In the genomic region with DNA sequence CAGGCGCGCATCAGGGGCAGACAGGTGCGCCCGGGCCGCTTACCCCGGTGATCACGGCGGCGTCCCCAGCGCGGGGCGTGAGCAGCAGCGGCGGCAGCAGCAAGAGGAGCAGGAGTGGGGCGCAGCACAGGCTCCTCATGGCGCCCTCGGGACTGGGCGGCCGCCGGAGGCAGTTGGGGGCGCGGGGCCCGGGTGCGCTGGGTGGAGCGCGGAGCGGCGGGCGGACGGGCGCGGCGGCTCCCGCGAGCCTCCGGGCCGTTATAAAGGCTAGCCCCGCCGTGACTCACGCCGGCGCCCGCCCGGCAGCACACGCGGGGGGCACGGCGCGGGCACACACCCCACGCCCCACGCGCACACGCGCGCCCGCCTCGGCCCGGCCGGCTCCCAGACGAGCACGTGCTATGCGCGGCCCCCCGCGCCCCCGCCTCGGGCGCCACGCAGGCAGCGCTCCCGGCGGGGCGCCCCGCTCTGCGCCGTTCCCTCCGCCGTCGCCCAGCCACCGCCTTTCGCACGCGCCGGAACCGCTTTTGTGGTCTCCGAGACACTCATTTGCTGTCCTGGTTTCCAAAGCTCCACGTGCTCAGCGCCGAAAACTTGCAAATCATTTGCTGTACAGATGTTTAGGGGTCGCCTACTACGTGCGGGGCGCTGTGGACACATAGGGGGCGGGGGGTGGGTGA, we compare ENCODE assay signal across 8 cellular contexts. TPM values are rescaled to one million over a fixed set of nuclear protein-coding genes. Genes with fewer than 3 reads are reported as not detected.
DNase-seq lines count a peak whose midpoint lies in the region; ATAC-seq and TF ChIP-seq lines count a peak whose summit lies in the region.

A gene with protein sequence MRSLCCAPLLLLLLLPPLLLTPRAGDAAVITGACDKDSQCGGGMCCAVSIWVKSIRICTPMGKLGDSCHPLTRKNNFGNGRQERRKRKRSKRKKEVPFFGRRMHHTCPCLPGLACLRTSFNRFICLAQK (minus strand): TSS at position 235 of the 680 bp plus-strand sequence. CDS start 96 bp downstream, at position 139.

- ATAC-seq in activated naive CD4-positive, alpha-beta T cell treated with anti-CD3 and anti-CD28 coated beads, Interleukin-2, amount 50 U/mL, for 72 hours: peak; percentile 53 to 79
- ATAC-seq in lower lobe of right lung: peak; percentile 53 to 64
- peak; percentile 68 for ATAC-seq in stimulated activated naive CD8-positive, alpha-beta T cell treated with anti-CD3 and anti-CD28 coated beads, Interleukin-15, Interleukin-2, amounts not matched to agents 100 U/mL and 50 U/mL, for 24 hours
- no peak for ATAC-seq in HG03354 (IDR thresholded peaks at IDR 0.05; ENCODE audit: poor library complexity, severe bottlenecking, unreplicated experiment)

- intact Hi-C loops in lower lobe of right lung (cut with DNase I): no loop called here

- H3K9me3 ChIP-seq in lower lobe of right lung: no peaks in the 10 kb centered on the region

- H3K4me3 ChIP-seq in lower lobe of right lung: peak within 1 kb of the TSS; percentile 39

- peak; percentile 63 for DNase-seq in CD1c-positive myeloid dendritic cell (ENCODE audit: extremely low spot score)
- peak; percentile 4 for DNase-seq in NCI-H1417 treated with DMSO at 0.1 percent for 48 hours (lab: John Stamatoyannopoulos, UW)
- DNase-seq in activated naive CD4-positive, alpha-beta T cell treated with anti-CD3 and anti-CD28 coated beads, Interleukin-2, amount 50 U/mL, for 72 hours (ENCODE audit: low spot score in 2 of 2): peak in 1 of 2 donors; percentile 33
- DNase-seq in lower lobe of right lung: peak; percentile 54
- DNase-seq in stimulated activated naive CD8-positive, alpha-beta T cell treated with anti-CD3 and anti-CD28 coated beads, Interleukin-15, Interleukin-2, amounts not matched to agents 100 U/mL and 50 U/mL, for 24 hours: peak; percentile 39
- no peak for DNase-seq in NCI-H446 treated with DMSO at 0.1 percent for 48 hours (lab: John Stamatoyannopoulos, UW)
- DNase-seq in NCI-H187 (lab: John Stamatoyannopoulos, UW): no peak

- no peak for TF ChIP-seq CTCF in lower lobe of right lung (IDR thresholded peaks at IDR 0.05)

- H3K27ac ChIP-seq in lower lobe of right lung: peak within 1 kb of the TSS; percentile 15

- peaks cover 5 to 7% of the 10 kb centered on the region in 2 donors for H3K36me3 Mint-ChIP-seq in activated naive CD4-positive, alpha-beta T cell treated with anti-CD3 and anti-CD28 coated beads, Interleukin-2, amount 50 U/mL, for 72 hours

- H3K9me3 Mint-ChIP-seq in activated naive CD4-positive, alpha-beta T cell treated with anti-CD3 and anti-CD28 coated beads, Interleukin-2, amount 50 U/mL, for 72 hours: no peaks in the 10 kb centered on the region

- H3K27ac Mint-ChIP-seq in activated naive CD4-positive, alpha-beta T cell treated with anti-CD3 and anti-CD28 coated beads, Interleukin-2, amount 50 U/mL, for 72 hours: no peak within 1 kb of the TSS

- peaks cover 16% of the 10 kb centered on the region for H3K4me1 ChIP-seq in lower lobe of right lung

- H3K36me3 ChIP-seq in lower lobe of right lung: no peaks in the 10 kb centered on the region

- peaks cover 66% of the 10 kb centered on the region for H3K27me3 ChIP-seq in lower lobe of right lung (ENCODE audit: low read depth)

RNA-seq across cellular contexts. Expression of the gene that starts here (rescaled TPM):
- total RNA-seq in activated naive CD4-positive, alpha-beta T cell treated with anti-CD3 and anti-CD28 coated beads, Interleukin-2, amount 50 U/mL, for 72 hours: not detected
- 7.4 TPM for total RNA-seq in lower lobe of right lung

Comparison
In these comparisons a context has a peak if more than half of its experiments do, and no peak if none do; other contexts are left out.
1. Peak in ATAC-seq in activated naive CD4-positive, alpha-beta T cell treated with anti-CD3 and anti-CD28 coated beads, Interleukin-2, amount 50 U/mL, for 72 hours; RNA of the gene not detected or under 1 TPM.
2. DNase-seq: peak in CD1c-positive myeloid dendritic cell (single experiment), NCI-H1417 treated with DMSO at 0.1 percent for 48 hours (single experiment), lower lobe of right lung (single experiment) and stimulated activated naive CD8-positive, alpha-beta T cell treated with anti-CD3 and anti-CD28 coated beads, Interleukin-15, Interleukin-2, amounts not matched to agents 100 U/mL and 50 U/mL, for 24 hours (single experiment); none in NCI-H446 treated with DMSO at 0.1 percent for 48 hours (single experiment) and NCI-H187 (0 of 2).